Comparison of ENCODE assay signal across 1 cellular context in genomic region chr15:74129411-74130088, GRCh38.
TF ChIP-seq lines count a peak whose summit lies in the region.

No MANE protein-coding gene starts in this region.

TF ChIP-seq in SK-N-SH, 30 proteins besides CTCF, POLR2A, EP300 and RAD21 (continued from another document):
- TF ChIP-seq ZBTB33 (IDR thresholded peaks at IDR 0.05; ENCODE audit: borderline replicate concordance, low read depth): no peak
- no peak for TF ChIP-seq REST (IDR thresholded peaks at IDR 0.05; ENCODE audit: low read depth, low read length)
- TF ChIP-seq ELF1 (IDR thresholded peaks at IDR 0.05): no peak
